ENCODE assay signal across 9 cellular contexts in genomic region chr17:74646231-74646630, GRCh38. TPM values are rescaled to one million over a fixed set of nuclear protein-coding genes. Genes with fewer than 3 reads are reported as not detected.
A peak's percentile ranks its signal among the peaks of the same experiment; 100 is the strongest.
DNase-seq lines count a peak whose midpoint lies in the region; ATAC-seq and TF ChIP-seq lines count a peak whose summit lies in the region.
"Had no signal": no experiment of that assay in that cellular context is flagged by ENCODE, and none has a peak within 500 bp of the region (broad histone marks: within the 10 kb centered on the region; RNA-seq: fewer than 3 reads in every experiment).

No MANE protein-coding gene starts in this region.

- H3K4me3 Mint-ChIP-seq in Calu3 (ENCODE audit: low read depth, unreplicated experiment) = no peak overlapping the region

- DNase-seq in Calu3 = no peak
- DNase-seq in HEK293T (ENCODE audit: extremely low spot score) = no peak
- DNase-seq in RKO (ENCODE audit: low spot score) = peak; percentile 37
- DNase-seq in iPS-NIHi7 (ENCODE audit: extremely low spot score) = peak; percentile 53
- no peak for DNase-seq in prostate gland (ENCODE audit: low spot score)
- DNase-seq in effector memory CD4-positive, alpha-beta T cell = no peak
- DNase-seq: heart right ventricle had no signal

- H3K36me3 Mint-ChIP-seq in Calu3 (ENCODE audit: insufficient read depth, unreplicated experiment) = no peaks in the 10 kb centered on the region

- no peak overlapping the region for H3K4me3 ChIP-seq in prostate gland
- H3K4me3 ChIP-seq in effector memory CD4-positive, alpha-beta T cell (ENCODE audit: insufficient read depth, low read depth, low read length, poor library complexity, severe bottlenecking) = no peak overlapping the region
- H3K4me3 ChIP-seq: heart right ventricle had no signal

- TF ChIP-seq CTCF in Calu3 (IDR thresholded peaks at IDR 0.05; ENCODE audit: unreplicated experiment) (peak; percentile 17), prostate gland (IDR thresholded peaks at IDR 0.05) (no peak)

- no peaks in the 10 kb centered on the region for H3K36me3 ChIP-seq in prostate gland
- H3K36me3 ChIP-seq in effector memory CD4-positive, alpha-beta T cell (ENCODE audit: control insufficient read depth, insufficient read depth, low read length) = no peaks in the 10 kb centered on the region
- H3K36me3 ChIP-seq: heart right ventricle had no signal

- 58% methylated on average over 3 of the region's 3 CpGs for WGBS in prostate gland

- no peaks in the 10 kb centered on the region for H3K4me1 ChIP-seq in prostate gland (replicated peaks)
- no peaks in the 10 kb centered on the region for H3K4me1 ChIP-seq in effector memory CD4-positive, alpha-beta T cell (ENCODE audit: control insufficient read depth, insufficient read depth, low read length, poor library complexity, severe bottlenecking)

- H3K4me1 Mint-ChIP-seq in Calu3 (ENCODE audit: low read depth, unreplicated experiment) = no peaks in the 10 kb centered on the region

- H3K27me3 ChIP-seq in prostate gland (replicated peaks; ENCODE audit: insufficient read depth) = peaks cover 4% of the 10 kb centered on the region
- H3K27me3 ChIP-seq in effector memory CD4-positive, alpha-beta T cell (replicated peaks; ENCODE audit: control insufficient read depth, insufficient read depth, low read length, poor library complexity, severe bottlenecking) = peaks cover 12% of the 10 kb centered on the region

- peaks cover 89% of the 10 kb centered on the region for H3K27me3 Mint-ChIP-seq in Calu3 (ENCODE audit: unreplicated experiment)

- H3K9me3 Mint-ChIP-seq in Calu3 (ENCODE audit: low read depth, unreplicated experiment) = no peaks in the 10 kb centered on the region

- no peak overlapping the region for H3K27ac ChIP-seq in prostate gland
- H3K27ac ChIP-seq in effector memory CD4-positive, alpha-beta T cell (ENCODE audit: insufficient read depth, low read length, poor library complexity, severe bottlenecking) = no peak overlapping the region
- H3K27ac ChIP-seq: heart right ventricle had no signal

- CTCF ChIA-PET in Calu3 (lab: Charles Lee) = interaction anchor here (0.7 kb wide), 1 partner anchor 190 kb away, joined by 3 read pairs; no protein-coding TSS in a partner anchor
- CTCF ChIA-PET in HEK293T (lab: Yijun Ruan, JAX) = interaction anchor here (0.7 kb wide), 1 partner anchor 37 kb away, joined by 3 read pairs; no protein-coding TSS in a partner anchor

- TF ChIP-seq POLR2A in prostate gland (IDR thresholded peaks at IDR 0.05) = no peak

- POLR2A ChIA-PET in HEK293T (lab: Yijun Ruan, JAX) = no interaction called here

- intact Hi-C loops in Calu3 (cut with micrococcal nuclease; ENCODE audit: unreplicated experiment) = no loop called here
- intact Hi-C loops in prostate gland (cut with DNase I) = no loop called here

- H3K9me3 ChIP-seq in prostate gland = no peaks in the 10 kb centered on the region
- H3K9me3 ChIP-seq in effector memory CD4-positive, alpha-beta T cell (ENCODE audit: control insufficient read depth, low read length) = no peaks in the 10 kb centered on the region
- H3K9me3 ChIP-seq: heart right ventricle had no signal

- H3K27ac Mint-ChIP-seq in Calu3 (ENCODE audit: unreplicated experiment) = no peak overlapping the region

- no TSS peak for BruUV-seq in Calu3 (replicated peaks; lab: Mats Ljungman, UMichigan)

- ATAC-seq in GM18519 (IDR thresholded peaks at IDR 0.05; ENCODE audit: low FRiP score, unreplicated experiment) = no peak
- no peak for ATAC-seq in GM21737 (IDR thresholded peaks at IDR 0.05; ENCODE audit: unreplicated experiment)
- ATAC-seq: heart right ventricle had no signal

TF ChIP-seq in HEK293T, 16 proteins besides CTCF, POLR2A, EP300 and RAD21:
- TF ChIP-seq FOXM1 (IDR thresholded peaks at IDR 0.05; ENCODE audit: borderline replicate concordance) (no peak), TARDBP (IDR thresholded peaks at IDR 0.05) (no peak), PKNOX1 (IDR thresholded peaks at IDR 0.05) (peak; percentile 39; the same call in 1 of the 2 replicates), L3MBTL2 (conservative IDR thresholded peaks at IDR 0.05) (no peak), ZNF384 (IDR thresholded peaks at IDR 0.05) (0 out of 2 replicates have a peak, but pooled peaks have one; percentile 5), CTBP1 (IDR thresholded peaks at IDR 0.05; ENCODE audit: borderline replicate concordance) (no peak), HDGF (IDR thresholded peaks at IDR 0.05; ENCODE audit: borderline replicate concordance) (no peak), FOXK2 (IDR thresholded peaks at IDR 0.05) (no peak)
TF ChIP-seq in HEK293T: peak in this region for 2.

RNA-seq across cellular contexts. Expression of gene CD300E, which starts 22.7 kb away (rescaled TPM):
- not detected in 2 replicates for total RNA-seq in Calu3 (2022)
- total RNA-seq in prostate gland = under 1 TPM in 1 of 2 donors, not detected in 1; 0.45 TPM

RNA-seq across cellular contexts. Expression of gene CD300LD, which starts 54.1 kb away (rescaled TPM):
- total RNA-seq in Calu3 (2022) (not detected in 2 replicates), prostate gland (not detected)
- total RNA-seq: heart right ventricle had no signal

Comparison
In these comparisons a context has a peak if more than half of its experiments do, and no peak if none do; other contexts are left out.
1. DNase-seq: peak in RKO (single experiment) and iPS-NIHi7 (single experiment); none in Calu3 (single experiment), HEK293T (single experiment), prostate gland (single experiment) and effector memory CD4-positive, alpha-beta T cell (0 of 3).